In the genomic region with DNA sequence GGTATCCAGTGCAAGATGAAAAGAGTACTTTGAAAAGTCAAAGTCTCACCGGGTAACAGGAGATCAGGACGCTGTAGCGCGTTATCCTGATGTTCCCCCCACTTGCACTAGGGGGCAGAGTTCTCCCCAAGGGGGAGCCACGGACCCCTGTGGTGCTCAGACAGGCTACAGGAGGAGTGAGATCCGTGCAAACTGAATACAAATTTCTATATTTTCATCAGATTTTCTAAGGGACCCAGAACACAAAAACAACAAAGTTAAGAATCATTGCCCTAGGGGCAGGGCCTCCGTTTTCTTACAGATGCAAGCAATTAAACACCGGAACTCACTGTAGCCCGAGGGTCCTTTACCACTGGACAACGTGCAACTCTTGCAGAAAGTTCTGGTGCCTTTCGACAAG, we compare ENCODE assay signal across 9 cellular contexts. TPM values are rescaled to one million over a fixed set of nuclear protein-coding genes. Genes with fewer than 3 reads are reported as not detected.
DNase-seq lines count a peak whose midpoint lies in the region; ATAC-seq, FAIRE-seq and TF ChIP-seq lines count a peak whose summit lies in the region.
"Had no signal": no experiment of that assay in that cellular context is flagged by ENCODE, and none has a peak within 500 bp of the region (broad histone marks: within the 10 kb centered on the region; RNA-seq: fewer than 3 reads in every experiment).

No MANE protein-coding gene starts in this region.

- peak overlapping the region; percentile 83 to 88 for H3K4me3 ChIP-seq in muscle layer of duodenum (ENCODE audit: low read depth in 1 of 2, low read length in 2 of 2)

- ATAC-seq in GM21515 (IDR thresholded peaks at IDR 0.05; ENCODE audit: unreplicated experiment), result peak; percentile 67
- peak; percentile 83 for ATAC-seq in SK-N-SH treated with all-trans-retinoic acid at 6 μM for 48 hours

- TF ChIP-seq CTCF in endothelial cell (IDR thresholded peaks at IDR 0.05; ENCODE audit: unreplicated experiment), result peak; percentile 88

- no peaks in the 10 kb centered on the region for H3K36me3 ChIP-seq in muscle layer of duodenum (ENCODE audit: control insufficient read depth in 1 of 2, insufficient read depth in 2 of 2, low read length in 2 of 2)

- no peaks in the 10 kb centered on the region for H3K9me3 Mint-ChIP-seq in endothelial cell (ENCODE audit: unreplicated experiment)

- DNase-seq in NCI-H2081 (lab: John Stamatoyannopoulos, UW) (peak; percentile 30 to 42), NCI-H2081 treated with DMSO at 0.1 percent for 48 hours (lab: John Stamatoyannopoulos, UW) (no peak), HTR-8/SVneo (ENCODE audit: insufficient read length, low spot score) (peak; percentile 92), endothelial cell (ENCODE audit: low spot score) (peak; percentile 87), DMS153 treated with DMSO at 0.1 percent for 48 hours (lab: John Stamatoyannopoulos, UW; ENCODE audit: unreplicated experiment) (no peak)

- H3K27me3 Mint-ChIP-seq in endothelial cell (ENCODE audit: unreplicated experiment), result peaks cover 11% of the 10 kb centered on the region

- H3K9me3 ChIP-seq in muscle layer of duodenum (ENCODE audit: control insufficient read depth in 1 of 2, low read length in 2 of 2), result no peaks in the 10 kb centered on the region

- FAIRE-seq in HTR-8/SVneo (lab: Jason Lieb, UNC), result peak; percentile 54

- H3K27me3 ChIP-seq in muscle layer of duodenum (ENCODE audit: low read depth, low read length), result no peaks in the 10 kb centered on the region

- H3K36me3 Mint-ChIP-seq in endothelial cell (ENCODE audit: low read depth, unreplicated experiment), result peaks cover 4% of the 10 kb centered on the region
- H3K36me3 Mint-ChIP-seq: CD4-positive, CD25-positive, alpha-beta regulatory T cell had no signal

- peaks cover 59% of the 10 kb centered on the region for H3K4me1 Mint-ChIP-seq in endothelial cell (ENCODE audit: unreplicated experiment)

- H3K27ac ChIP-seq in muscle layer of duodenum (ENCODE audit: low read length), result no peak overlapping the region

- H3K27ac Mint-ChIP-seq in endothelial cell (ENCODE audit: unreplicated experiment), result peak overlapping the region; percentile 26

- H3K4me1 ChIP-seq in muscle layer of duodenum (ENCODE audit: control insufficient read depth in 1 of 2, insufficient read depth in 2 of 2, low read length in 2 of 2), result peaks cover 0 to 17% of the 10 kb centered on the region in 2 donors

- peak overlapping the region; percentile 99 for H3K4me3 Mint-ChIP-seq in endothelial cell (ENCODE audit: unreplicated experiment)

TF ChIP-seq in SK-N-SH treated with all-trans-retinoic acid at 6 μM for 48 hours, 23 proteins besides CTCF, POLR2A, EP300 and RAD21:
- TF ChIP-seq TSHZ2 (CRISPR knock-in tag; IDR thresholded peaks at IDR 0.05), result no peak
- TF ChIP-seq ESRRG (CRISPR knock-in tag; IDR thresholded peaks at IDR 0.05), result no peak
- no peak for TF ChIP-seq ARNTL (CRISPR knock-in tag; IDR thresholded peaks at IDR 0.05; ENCODE audit: borderline replicate concordance, low read depth)
- no peak for TF ChIP-seq ZNF70 (CRISPR knock-in tag; IDR thresholded peaks at IDR 0.05)
- no peak for TF ChIP-seq TCF4 (CRISPR knock-in tag; IDR thresholded peaks at IDR 0.05; ENCODE audit: borderline replicate concordance)
- no peak for TF ChIP-seq ZFP3 (CRISPR knock-in tag; IDR thresholded peaks at IDR 0.05)
- no peak for TF ChIP-seq OSR1 (CRISPR knock-in tag; IDR thresholded peaks at IDR 0.05)
- TF ChIP-seq, protein P1, sequence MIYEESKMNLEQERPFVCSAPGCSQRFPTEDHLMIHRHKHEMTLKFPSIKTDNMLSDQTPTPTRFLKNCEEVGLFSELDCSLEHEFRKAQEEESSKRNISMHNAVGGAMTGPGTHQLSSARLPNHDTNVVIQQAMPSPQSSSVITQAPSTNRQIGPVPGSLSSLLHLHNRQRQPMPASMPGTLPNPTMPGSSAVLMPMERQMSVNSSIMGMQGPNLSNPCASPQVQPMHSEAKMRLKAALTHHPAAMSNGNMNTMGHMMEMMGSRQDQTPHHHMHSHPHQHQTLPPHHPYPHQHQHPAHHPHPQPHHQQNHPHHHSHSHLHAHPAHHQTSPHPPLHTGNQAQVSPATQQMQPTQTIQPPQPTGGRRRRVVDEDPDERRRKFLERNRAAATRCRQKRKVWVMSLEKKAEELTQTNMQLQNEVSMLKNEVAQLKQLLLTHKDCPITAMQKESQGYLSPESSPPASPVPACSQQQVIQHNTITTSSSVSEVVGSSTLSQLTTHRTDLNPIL (CRISPR knock-in tag; IDR thresholded peaks at IDR 0.05; ENCODE audit: low read depth), result no peak
- TF ChIP-seq TOX (CRISPR knock-in tag; IDR thresholded peaks at IDR 0.05; ENCODE audit: borderline replicate concordance), result no peak
- no peak for TF ChIP-seq ZC3H10 (CRISPR knock-in tag; IDR thresholded peaks at IDR 0.05)
- no peak for TF ChIP-seq SNAI2 (CRISPR knock-in tag; IDR thresholded peaks at IDR 0.05)
- TF ChIP-seq CSDC2 (CRISPR knock-in tag; IDR thresholded peaks at IDR 0.05), result no peak
- TF ChIP-seq, protein P2, sequence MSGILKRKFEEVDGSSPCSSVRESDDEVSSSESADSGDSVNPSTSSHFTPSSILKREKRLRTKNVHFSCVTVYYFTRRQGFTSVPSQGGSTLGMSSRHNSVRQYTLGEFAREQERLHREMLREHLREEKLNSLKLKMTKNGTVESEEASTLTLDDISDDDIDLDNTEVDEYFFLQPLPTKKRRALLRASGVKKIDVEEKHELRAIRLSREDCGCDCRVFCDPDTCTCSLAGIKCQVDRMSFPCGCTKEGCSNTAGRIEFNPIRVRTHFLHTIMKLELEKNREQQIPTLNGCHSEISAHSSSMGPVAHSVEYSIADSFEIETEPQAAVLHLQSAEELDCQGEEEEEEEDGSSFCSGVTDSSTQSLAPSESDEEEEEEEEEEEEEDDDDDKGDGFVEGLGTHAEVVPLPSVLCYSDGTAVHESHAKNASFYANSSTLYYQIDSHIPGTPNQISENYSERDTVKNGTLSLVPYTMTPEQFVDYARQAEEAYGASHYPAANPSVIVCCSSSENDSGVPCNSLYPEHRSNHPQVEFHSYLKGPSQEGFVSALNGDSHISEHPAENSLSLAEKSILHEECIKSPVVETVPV (CRISPR knock-in tag; IDR thresholded peaks at IDR 0.05), result no peak
- TF ChIP-seq ZNF8 (CRISPR knock-in tag; IDR thresholded peaks at IDR 0.05), result no peak
- no peak for TF ChIP-seq ZFP30 (CRISPR knock-in tag; IDR thresholded peaks at IDR 0.05)
- no peak for TF ChIP-seq ZNF565 (CRISPR knock-in tag; conservative IDR thresholded peaks at IDR 0.05; ENCODE audit: low read depth)
TF ChIP-seq in SK-N-SH treated with all-trans-retinoic acid at 6 μM for 48 hours: peak in this region for 0.

RNA-seq across cellular contexts. Expression of gene MYO10, which starts 2.0 kb away (rescaled TPM):
- total RNA-seq in endothelial cell (ENCODE audit: unreplicated experiment), result 132 TPM

Comparison
In these comparisons a context has a peak if more than half of its experiments do, and no peak if none do; other contexts are left out.
1. DNase-seq: peak in NCI-H2081 (2 of 2), HTR-8/SVneo (single experiment) and endothelial cell (single experiment); none in NCI-H2081 treated with DMSO at 0.1 percent for 48 hours (single experiment) and DMS153 treated with DMSO at 0.1 percent for 48 hours (single experiment).